10 cellular contexts compared by ENCODE assay signal in genomic region chr21:37631319-37632117, GRCh38.
DNase-seq lines count a peak whose midpoint lies in the region; ATAC-seq and TF ChIP-seq lines count a peak whose summit lies in the region.
"Had no signal": no experiment of that assay in that cellular context is flagged by ENCODE, and none has a peak within 500 bp of the region (broad histone marks: within the 10 kb centered on the region; RNA-seq: fewer than 3 reads in every experiment).

No MANE protein-coding gene starts in this region.

- no peaks in the 10 kb centered on the region for H3K36me3 ChIP-seq in upper lobe of right lung

- DNase-seq in left cardiac atrium (no peak), Right ventricle myocardium inferior (ENCODE audit: missing footprints) (no peak), glomerular visceral epithelial cell (ENCODE audit: extremely low spot score) (peak; percentile 40), upper lobe of right lung (no peak), NCI-H1417 (lab: John Stamatoyannopoulos, UW) (no peak), DMS 273 (lab: John Stamatoyannopoulos, UW; ENCODE audit: unreplicated experiment) (no peak), NCI-H1436 treated with DMSO at 0.1 percent for 48 hours (lab: John Stamatoyannopoulos, UW) (no peak)
- DNase-seq: AML-193, NCI-H510A treated with DMSO at 0.1 percent for 48 hours had no signal

- no peaks in the 10 kb centered on the region for H3K9me3 ChIP-seq in upper lobe of right lung

- no peaks in the 10 kb centered on the region for H3K27me3 ChIP-seq in upper lobe of right lung

- peak; percentile 44 to 53 for ATAC-seq in left cardiac atrium
- no peak for ATAC-seq in Right ventricle myocardium inferior
- ATAC-seq in HG03565 (IDR thresholded peaks at IDR 0.05; ENCODE audit: unreplicated experiment): peak; percentile 78
- ATAC-seq in upper lobe of right lung: peak; percentile 77

- H3K27ac ChIP-seq in upper lobe of right lung: no peak overlapping the region

- H3K4me3 ChIP-seq in upper lobe of right lung: no peak overlapping the region

- H3K4me1 ChIP-seq in upper lobe of right lung: peaks cover 11% of the 10 kb centered on the region

- no peak for TF ChIP-seq CTCF in upper lobe of right lung (IDR thresholded peaks at IDR 0.05)

- intact Hi-C loops in left cardiac atrium (cut with DNase I) (no loop called here), Right ventricle myocardium inferior (cut with DNase I) (no loop called here), upper lobe of right lung (cut with DNase I) (no loop called here)
